1 cellular context compared by ENCODE assay signal in genomic region chr15:77526582-77527163, GRCh38.
TF ChIP-seq lines count a peak whose summit lies in the region.

No MANE protein-coding gene starts in this region.

TF ChIP-seq in K562, 482 proteins besides CTCF, POLR2A, EP300 and RAD21:
- TF ChIP-seq FOXP4 (CRISPR knock-in tag; IDR thresholded peaks at IDR 0.05; ENCODE audit: borderline replicate concordance) (no peak), PHB2 (IDR thresholded peaks at IDR 0.05; ENCODE audit: low read depth) (no peak), GABPA (tag; conservative IDR thresholded peaks at IDR 0.05; ENCODE audit: low read depth) (no peak), ZNF586 (CRISPR knock-in tag; conservative IDR thresholded peaks at IDR 0.05) (no peak), PHF8 (IDR thresholded peaks at IDR 0.05; ENCODE audit: borderline replicate concordance, low read length) (no peak), HEY1 (CRISPR knock-in tag; IDR thresholded peaks at IDR 0.05; ENCODE audit: borderline replicate concordance) (no peak), ZC3H8 (IDR thresholded peaks at IDR 0.05) (no peak), CBFB (CRISPR knock-in tag; IDR thresholded peaks at IDR 0.05) (no peak), FOSL1 (tag; conservative IDR thresholded peaks at IDR 0.05) (no peak), HINFP (tag; conservative IDR thresholded peaks at IDR 0.05; ENCODE audit: low read depth) (no peak), L3MBTL2 (IDR thresholded peaks at IDR 0.05) (no peak), RBM25 (IDR thresholded peaks at IDR 0.05; ENCODE audit: low read depth, low read length, severe bottlenecking) (no peak), ZNF316 (IDR thresholded peaks at IDR 0.05) (no peak), ETV5 (CRISPR knock-in tag; IDR thresholded peaks at IDR 0.05; ENCODE audit: low read depth) (no peak), FOXK2 (conservative IDR thresholded peaks at IDR 0.05 in 1 of 2, IDR thresholded peaks at IDR 0.05 in 1 of 2; ENCODE audit: low read depth in 2 of 2) (no peak), ID3 (CRISPR knock-in tag; IDR thresholded peaks at IDR 0.05) (no peak), ID3 (tag; IDR thresholded peaks at IDR 0.05) (no peak), EGR1 (conservative IDR thresholded peaks at IDR 0.05) (no peak), DNMT1 (IDR thresholded peaks at IDR 0.05) (no peak)
